In genomic region chr12:113194971-113195391, GRCh38 we compare ENCODE assay signal across 13 cellular contexts. TPM values are rescaled to one million over a fixed set of nuclear protein-coding genes. Genes with fewer than 3 reads are reported as not detected.
DNase-seq lines count a peak whose midpoint lies in the region; TF ChIP-seq lines count a peak whose summit lies in the region.
"Had no signal": no experiment of that assay in that cellular context is flagged by ENCODE, and none has a peak within 500 bp of the region (broad histone marks: within the 10 kb centered on the region; RNA-seq: fewer than 3 reads in every experiment).

No MANE protein-coding gene starts in this region.

- no peak overlapping the region for H3K4me3 ChIP-seq in HEK293 (ENCODE audit: low read depth, low read length)
- H3K4me3 ChIP-seq in SJSA1, result no peak overlapping the region
- no peak overlapping the region for H3K4me3 ChIP-seq in skeletal muscle tissue (ENCODE audit: low read length in 3 of 3)
- no peak overlapping the region for H3K4me3 ChIP-seq in Karpas-422 (ENCODE audit: low read length)
- H3K4me3 ChIP-seq: Peyer's patch had no signal

- no peaks in the 10 kb centered on the region for H3K79me2 ChIP-seq in Karpas-422 (ENCODE audit: low read length)

- H3K27me3 ChIP-seq in SJSA1 (replicated peaks) (no peaks in the 10 kb centered on the region), skeletal muscle tissue (ENCODE audit: control insufficient read depth in 3 of 3, insufficient read depth in 3 of 3, low read length in 3 of 3) (no peaks in the 10 kb centered on the region), Karpas-422 (ENCODE audit: low read length) (no peaks in the 10 kb centered on the region)
- H3K27me3 ChIP-seq: neutrophil, Peyer's patch had no signal

- no peak overlapping the region for H2AFZ ChIP-seq in Karpas-422 (ENCODE audit: low read length)

- no peaks in the 10 kb centered on the region for H4K20me1 ChIP-seq in Karpas-422 (ENCODE audit: insufficient read depth, low read depth, low read length)

- POLR2A ChIA-PET in HEK293 (lab: Yijun Ruan, JAX), result interaction anchor here (1.0 to 1.3 kb wide), 2 partner anchors 9 to 140 kb away, joined by 3 to 4 read pairs; no protein-coding TSS in a partner anchor

- CTCF ChIA-PET in HEK293 (lab: Yijun Ruan, JAX), result interaction anchor here (0.6 to 2.2 kb wide), 8 partner anchors 8 to 131 kb away, joined by 3 to 6 read pairs (median 4); no protein-coding TSS in a partner anchor

- H3K4me1 ChIP-seq in HEK293 (ENCODE audit: control insufficient read depth, insufficient read depth, low read length) (no peaks in the 10 kb centered on the region), SJSA1 (replicated peaks) (peaks cover 52% of the 10 kb centered on the region), skeletal muscle tissue (ENCODE audit: control insufficient read depth in 3 of 3, insufficient read depth in 3 of 3, low read length in 3 of 3) (peaks cover 11 to 27% (median 19%) of the 10 kb centered on the region in 3 donors), Karpas-422 (ENCODE audit: low read length) (no peaks in the 10 kb centered on the region)
- H3K4me1 ChIP-seq: Peyer's patch had no signal

- H3K36me3 ChIP-seq in HEK293 (ENCODE audit: control insufficient read depth in 2 of 2, insufficient read depth in 1 of 2, low read length in 2 of 2) (peaks cover 4 to 26% of the 10 kb centered on the region in 2 experiments; a peak in 2 of 3 replicates), SJSA1 (peaks cover 26% of the 10 kb centered on the region), skeletal muscle tissue (ENCODE audit: control insufficient read depth in 3 of 3, insufficient read depth in 3 of 3, low read length in 3 of 3) (peaks cover 13 to 19% (median 16%) of the 10 kb centered on the region in 3 donors), Karpas-422 (ENCODE audit: insufficient read depth, low read length) (peaks cover 6% of the 10 kb centered on the region; the same call in 1 of the 2 replicates)

- H3K9me3 ChIP-seq in HEK293 (ENCODE audit: control insufficient read depth, insufficient read depth, low read depth, low read length) (no peaks in the 10 kb centered on the region), SJSA1 (replicated peaks) (no peaks in the 10 kb centered on the region), skeletal muscle tissue (ENCODE audit: control insufficient read depth in 3 of 3, low read length in 3 of 3) (no peaks in the 10 kb centered on the region), Karpas-422 (ENCODE audit: low read length) (no peaks in the 10 kb centered on the region)
- H3K9me3 ChIP-seq: neutrophil, Peyer's patch had no signal

- H3K27ac ChIP-seq in HEK293 (ENCODE audit: extremely low read depth, low read depth, low read length) (no peak overlapping the region), SJSA1 (peak overlapping the region; percentile 70), skeletal muscle tissue (ENCODE audit: low read depth, low read length) (peak overlapping the region; percentile 11), Karpas-422 (ENCODE audit: low read length) (no peak overlapping the region)
- H3K27ac ChIP-seq: neutrophil had no signal

- no peak for TF ChIP-seq CTCF in HEK293 (tag by site-specific recombination; IDR thresholded peaks at IDR 0.05)

- H3K9me2 ChIP-seq in Karpas-422 (replicated peaks; ENCODE audit: insufficient read depth, low read length), result no peaks in the 10 kb centered on the region

- H3K9ac ChIP-seq in skeletal muscle tissue (ENCODE audit: low read depth in 1 of 3, low read length in 3 of 3) (peak overlapping the region in 1 of 3 donors; percentile 66), Karpas-422 (ENCODE audit: low read length) (no peak overlapping the region)

- peak; percentile 55 to 63 for DNase-seq in SJSA1 (ENCODE audit: low read depth in 1 of 2, low spot score in 2 of 2)
- DNase-seq in glomerular visceral epithelial cell (ENCODE audit: extremely low spot score), result peak; percentile 69
- no peak for DNase-seq in GOT3 (lab: John Stamatoyannopoulos, UW)
- DNase-seq in Karpas-422, result no peak
- DNase-seq in UCSD-AML1 (lab: John Stamatoyannopoulos, UW; ENCODE audit: unreplicated experiment), result no peak
- DNase-seq in mesenteric fat pad (ENCODE audit: low spot score), result no peak
- DNase-seq: NCI-H1930; Peyer's patch; stimulated activated CD4-positive, alpha-beta T cell treated with anti-CD3 and anti-CD28 coated beads, Interleukin-4, amount 100 ng/mL, for 1 hour; stimulated activated naive CD8-positive, alpha-beta T cell treated with anti-CD3 and anti-CD28 coated beads, Interleukin-15, Interleukin-2, amounts not matched to agents 100 U/mL and 50 U/mL, for 24 hours had no signal

- H3K4me2 ChIP-seq in Karpas-422 (ENCODE audit: low read depth, low read length, poor library complexity, severe bottlenecking), result no peak overlapping the region

TF ChIP-seq in HEK293, 187 proteins besides CTCF, POLR2A, EP300 and RAD21:
- TF ChIP-seq ZNF221 (tag by site-specific recombination; IDR thresholded peaks at IDR 0.05; ENCODE audit: borderline replicate concordance) (no peak), ZIC2 (tag by site-specific recombination; IDR thresholded peaks at IDR 0.05) (peak; percentile 65), ZNF473 (tag by site-specific recombination; IDR thresholded peaks at IDR 0.05) (no peak)

RNA-seq across cellular contexts. Expression of gene RITA1, which starts 9.5 kb away (rescaled TPM):
- 20.6 and 33.1 TPM in 2 replicates for total RNA-seq in SJSA1 (2014; rRNA removed; shearing (Covaris generic))
- total RNA-seq in skeletal muscle tissue (10.4 TPM), mesenteric fat pad (9.9 TPM)
- total RNA-seq in Karpas-422 (2014; rRNA removed; shearing (Covaris generic); ENCODE audit: low replicate concordance), result 34.3 and 47.3 TPM in 2 replicates

RNA-seq across cellular contexts. Expression of gene DDX54, which starts 9.7 kb away (rescaled TPM):
- total RNA-seq in SJSA1 (2014; rRNA removed; shearing (Covaris generic)), result 45.4 and 79.6 TPM in 2 replicates
- total RNA-seq in skeletal muscle tissue (29.7 TPM), mesenteric fat pad (46.3 TPM)
- 28.2 and 81.5 TPM in 2 replicates for total RNA-seq in Karpas-422 (2014; rRNA removed; shearing (Covaris generic); ENCODE audit: low replicate concordance)

RNA-seq across cellular contexts. Expression of gene TPCN1, which starts 26.3 kb away (rescaled TPM):
- 7.6 and 17.0 TPM in 2 replicates for total RNA-seq in SJSA1 (2014; rRNA removed; shearing (Covaris generic))
- total RNA-seq in skeletal muscle tissue (11.0 TPM), mesenteric fat pad (37.1 TPM)
- total RNA-seq in Karpas-422 (2014; rRNA removed; shearing (Covaris generic); ENCODE audit: low replicate concordance), result 43.9 and 46.4 TPM in 2 replicates

RNA-seq across cellular contexts. Expression of gene CFAP73, which starts 45.5 kb away (rescaled TPM):
- not detected in 2 replicates for total RNA-seq in SJSA1 (2014; rRNA removed; shearing (Covaris generic))
- total RNA-seq in skeletal muscle tissue (not detected), mesenteric fat pad (not detected)
- not detected in 2 replicates for total RNA-seq in Karpas-422 (2014; rRNA removed; shearing (Covaris generic); ENCODE audit: low replicate concordance)
- total RNA-seq: Peyer's patch had no signal

RNA-seq across cellular contexts. Expression of gene RASAL1, which starts 59.4 kb away (rescaled TPM):
- total RNA-seq in SJSA1 (2014; rRNA removed; shearing (Covaris generic)), result not detected in 2 replicates
- total RNA-seq in skeletal muscle tissue (not detected), mesenteric fat pad (not detected)
- total RNA-seq in Karpas-422 (2014; rRNA removed; shearing (Covaris generic); ENCODE audit: low replicate concordance), result 3.3 and 3.4 TPM in 2 replicates

Comparison
In these comparisons a context has a peak if more than half of its experiments do, and no peak if none do; other contexts are left out.
1. H3K27ac ChIP-seq: peak in SJSA1 (single experiment) and skeletal muscle tissue (single experiment); none in HEK293 (single experiment) and Karpas-422 (single experiment).
2. DNase-seq: peak in SJSA1 (2 of 2) and glomerular visceral epithelial cell (single experiment); none in GOT3 (single experiment), Karpas-422 (single experiment), UCSD-AML1 (single experiment) and mesenteric fat pad (single experiment).